Comparison of ENCODE assay signal across 8 cellular contexts in genomic region chr12:94603434-94604068, GRCh38. TPM values are rescaled to one million over a fixed set of nuclear protein-coding genes. Genes with fewer than 3 reads are reported as not detected.
DNase-seq lines count a peak whose midpoint lies in the region; ATAC-seq and TF ChIP-seq lines count a peak whose summit lies in the region.

No MANE protein-coding gene starts in this region.

- peaks cover 15% of the 10 kb centered on the region for H3K27me3 Mint-ChIP-seq in activated CD4-positive, alpha-beta T cell treated with anti-CD3 and anti-CD28 coated beads for 36 hours

- H3K27me3 ChIP-seq in cardiac muscle cell (no peaks in the 10 kb centered on the region), prostate gland (replicated peaks; ENCODE audit: insufficient read depth) (no peaks in the 10 kb centered on the region)

- no peak overlapping the region for H3K4me3 Mint-ChIP-seq in activated CD4-positive, alpha-beta T cell treated with anti-CD3 and anti-CD28 coated beads for 36 hours

- H3K27ac ChIP-seq in cardiac muscle cell (no peak overlapping the region), prostate gland (no peak overlapping the region)

- peak in 1 of 2 donors; percentile 37 for DNase-seq in cardiac muscle cell (ENCODE audit: low read depth in 1 of 2, low spot score in 1 of 2)
- DNase-seq in cardiac septum (ENCODE audit: low spot score): no peak
- DNase-seq in activated CD4-positive, alpha-beta T cell treated with anti-CD3 and anti-CD28 coated beads for 36 hours: peak; percentile 76
- DNase-seq in effector CD4-positive, alpha-beta T cell: peak; percentile 31
- DNase-seq in prostate gland (ENCODE audit: low spot score): no peak
- DNase-seq in hippocampal formation (lab: John Stamatoyannopoulos, UW): no peak
- DNase-seq in cerebellar nuclear complex (lab: John Stamatoyannopoulos, UW): no peak

- H3K36me3 ChIP-seq in cardiac muscle cell: no peaks in the 10 kb centered on the region
- H3K36me3 ChIP-seq in prostate gland: no peaks in the 10 kb centered on the region

- TF ChIP-seq POLR2A in prostate gland (IDR thresholded peaks at IDR 0.05): no peak

- CTCF ChIA-PET in activated CD4-positive, alpha-beta T cell treated with anti-CD3 and anti-CD28 coated beads for 36 hours (lab: Charles Lee): interaction anchor here (0.6 to 1.6 kb wide), 4 partner anchors 15 to 1883 kb away, joined by 4 to 5 read pairs (median 4); no protein-coding TSS in a partner anchor

- WGBS in prostate gland: 80% methylated on average over 6 of the region's 6 CpGs

- no peak overlapping the region for H3K27ac Mint-ChIP-seq in activated CD4-positive, alpha-beta T cell treated with anti-CD3 and anti-CD28 coated beads for 36 hours

- H3K36me3 Mint-ChIP-seq in activated CD4-positive, alpha-beta T cell treated with anti-CD3 and anti-CD28 coated beads for 36 hours (ENCODE audit: low read depth): no peaks in the 10 kb centered on the region

- TF ChIP-seq CTCF in cardiac muscle cell (IDR thresholded peaks at IDR 0.05; ENCODE audit: low read depth, low read length): peak; percentile 66
- TF ChIP-seq CTCF in prostate gland (IDR thresholded peaks at IDR 0.05): peak in 3 of 4 experiments; percentile 26 to 34 (median 27)

- H3K9me3 ChIP-seq in cardiac muscle cell (ENCODE audit: low read depth) (no peaks in the 10 kb centered on the region), prostate gland (no peaks in the 10 kb centered on the region)

- no peaks in the 10 kb centered on the region for H3K4me1 Mint-ChIP-seq in activated CD4-positive, alpha-beta T cell treated with anti-CD3 and anti-CD28 coated beads for 36 hours

- peak; percentile 55 for ATAC-seq in activated CD4-positive, alpha-beta T cell treated with anti-CD3 and anti-CD28 coated beads for 36 hours
- ATAC-seq in GM21515 (IDR thresholded peaks at IDR 0.05; ENCODE audit: unreplicated experiment): no peak

- H3K4me3 ChIP-seq in cardiac muscle cell (no peak overlapping the region), prostate gland (no peak overlapping the region)

- POLR2A ChIA-PET in activated CD4-positive, alpha-beta T cell treated with anti-CD3 and anti-CD28 coated beads for 36 hours (lab: Charles Lee): no interaction called here

- intact Hi-C loops in cardiac septum (cut with DNase I): no loop called here
- intact Hi-C loops in activated CD4-positive, alpha-beta T cell treated with anti-CD3 and anti-CD28 coated beads for 36 hours (cut with DNase I, micrococcal nuclease): loop anchor here (2.0 to 5.0 kb wide), 5 partner anchors 39 to 929 kb away; no protein-coding TSS in a partner anchor
- intact Hi-C loops in prostate gland (cut with DNase I): no loop called here

- peaks cover 7% of the 10 kb centered on the region for H3K9me3 Mint-ChIP-seq in activated CD4-positive, alpha-beta T cell treated with anti-CD3 and anti-CD28 coated beads for 36 hours (ENCODE audit: low read depth)

- H3K4me1 ChIP-seq in cardiac muscle cell (ENCODE audit: low read depth) (no peaks in the 10 kb centered on the region), prostate gland (replicated peaks) (no peaks in the 10 kb centered on the region)

RNA-seq across cellular contexts. Expression of gene TMCC3, which starts 46.8 kb away (rescaled TPM):
- total RNA-seq in cardiac muscle cell (0.60 and 1.3 TPM in 2 replicates), cardiac septum (2.3 TPM), prostate gland (10 to 100 TPM; 13.5 to 15.4 TPM)
- 0.79 and 1.0 TPM in 2 replicates for polyA plus RNA-seq in cardiac muscle cell
- total RNA-seq in activated CD4-positive, alpha-beta T cell treated with anti-CD3 and anti-CD28 coated beads for 36 hours: under 1 TPM; 0.05 to 0.16 TPM

Comparison
In these comparisons a context has a peak if more than half of its experiments do, and no peak if none do; other contexts are left out.
1. DNase-seq: peak in activated CD4-positive, alpha-beta T cell treated with anti-CD3 and anti-CD28 coated beads for 36 hours (single experiment) and effector CD4-positive, alpha-beta T cell (single experiment); none in cardiac septum (single experiment), prostate gland (single experiment), hippocampal formation (0 of 2) and cerebellar nuclear complex (0 of 2).
2. intact Hi-C loops: an anchor here in activated CD4-positive, alpha-beta T cell treated with anti-CD3 and anti-CD28 coated beads for 36 hours (2.0 to 5.0 kb wide); none called in cardiac septum and prostate gland.